28 cellular contexts compared by ENCODE assay signal in the genomic region with DNA sequence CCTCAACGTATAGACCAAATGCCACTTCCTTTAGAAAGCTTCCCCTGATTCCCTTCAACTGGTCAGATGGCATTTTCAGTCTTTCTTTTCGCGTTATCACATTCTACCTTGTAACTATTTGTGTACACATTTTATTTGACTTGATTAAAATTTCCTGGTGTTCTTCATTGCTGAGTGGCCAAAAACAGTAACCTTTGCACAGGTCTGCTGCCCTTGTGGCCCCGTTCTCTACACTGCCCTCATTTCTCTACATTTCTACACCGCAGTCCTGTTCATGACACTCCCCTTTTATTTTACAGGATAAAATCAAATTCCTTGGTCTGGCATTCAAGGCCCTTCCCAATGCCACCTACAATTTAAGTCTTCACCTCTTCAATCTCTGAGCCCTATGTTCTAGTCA.
"Had no signal": no experiment of that assay in that cellular context is flagged by ENCODE, and none has a peak within 500 bp of the region (broad histone marks: within the 10 kb centered on the region; RNA-seq: fewer than 3 reads in every experiment).

No MANE protein-coding gene starts in this region.

- ATAC-seq: effector memory CD8-positive, alpha-beta T cell; esophagus mucosa; foreskin keratinocyte; gastrocnemius medialis; gastroesophageal sphincter; heart left ventricle; heart right ventricle had no signal

- H3K36me3 ChIP-seq: colonic mucosa, esophagus muscularis mucosa, esophagus squamous epithelium, gastrocnemius medialis, gastroesophageal sphincter, heart left ventricle, heart right ventricle had no signal

- H3K4me1 ChIP-seq: colonic mucosa, esophagus muscularis mucosa, esophagus squamous epithelium, foreskin keratinocyte, gastrocnemius medialis, gastroesophageal sphincter had no signal

- H3K9me3 ChIP-seq: colonic mucosa, esophagus squamous epithelium, gastrocnemius medialis, gastroesophageal sphincter had no signal

- H3K27me3 ChIP-seq: colonic mucosa, dorsolateral prefrontal cortex, esophagus muscularis mucosa, esophagus squamous epithelium, gastrocnemius medialis, gastroesophageal sphincter, heart left ventricle, heart right ventricle had no signal

- H3K4me3 ChIP-seq: colonic mucosa, coronary artery, dorsolateral prefrontal cortex, esophagus muscularis mucosa, esophagus squamous epithelium, gastrocnemius medialis, gastroesophageal sphincter, heart left ventricle, heart right ventricle had no signal

- H3K27ac ChIP-seq: colonic mucosa, coronary artery, dorsolateral prefrontal cortex, epithelial cell of prostate, esophagus muscularis mucosa, esophagus squamous epithelium, foreskin keratinocyte, gastrocnemius medialis, gastroesophageal sphincter, heart left ventricle, heart right ventricle had no signal

- DNase-seq: colonic mucosa; cortex of kidney; dermis blood vessel endothelial cell; dorsolateral prefrontal cortex; effector CD4-positive, alpha-beta T cell; effector CD8-positive, alpha-beta T cell; effector memory CD4-positive, alpha-beta T cell; effector memory CD8-positive, alpha-beta T cell; endodermal cell; erythroblast; esophagus squamous epithelium; foreskin fibroblast; foreskin keratinocyte; foreskin melanocyte; gastrocnemius medialis; glutamatergic neuron; head of caudate nucleus; heart left ventricle; heart right ventricle had no signal

- FAIRE-seq: colon, endometrium, endothelial cell of umbilical vein, frontal cortex had no signal
